Comparison of ENCODE assay signal across 1 cellular context in genomic region chr9:94031946-94032345, GRCh38.
TF ChIP-seq lines count a peak whose summit lies in the region.

No MANE protein-coding gene starts in this region.

TF ChIP-seq in IMR-90, 13 proteins besides CTCF, POLR2A, EP300 and RAD21 (continued from another document):
- TF ChIP-seq RCOR1 (IDR thresholded peaks at IDR 0.05; ENCODE audit: insufficient replicate concordance, low read length) (no peak), BHLHE40 (IDR thresholded peaks at IDR 0.05; ENCODE audit: low read depth, low read length) (no peak), MXI1 (IDR thresholded peaks at IDR 0.05; ENCODE audit: borderline replicate concordance, low read depth, low read length) (no peak), MAFK (IDR thresholded peaks at IDR 0.05; ENCODE audit: low read depth, low read length) (no peak), CEBPB (IDR thresholded peaks at IDR 0.05; ENCODE audit: low read depth, low read length) (no peak), SMC3 (IDR thresholded peaks at IDR 0.05; ENCODE audit: low read depth, low read length) (no peak), MAZ (IDR thresholded peaks at IDR 0.05; ENCODE audit: borderline replicate concordance, low read depth, low read length) (no peak), RFX5 (IDR thresholded peaks at IDR 0.05; ENCODE audit: low read depth, low read length) (no peak)
- TF ChIP-seq, protein P1, sequence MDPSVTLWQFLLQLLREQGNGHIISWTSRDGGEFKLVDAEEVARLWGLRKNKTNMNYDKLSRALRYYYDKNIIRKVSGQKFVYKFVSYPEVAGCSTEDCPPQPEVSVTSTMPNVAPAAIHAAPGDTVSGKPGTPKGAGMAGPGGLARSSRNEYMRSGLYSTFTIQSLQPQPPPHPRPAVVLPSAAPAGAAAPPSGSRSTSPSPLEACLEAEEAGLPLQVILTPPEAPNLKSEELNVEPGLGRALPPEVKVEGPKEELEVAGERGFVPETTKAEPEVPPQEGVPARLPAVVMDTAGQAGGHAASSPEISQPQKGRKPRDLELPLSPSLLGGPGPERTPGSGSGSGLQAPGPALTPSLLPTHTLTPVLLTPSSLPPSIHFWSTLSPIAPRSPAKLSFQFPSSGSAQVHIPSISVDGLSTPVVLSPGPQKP (IDR thresholded peaks at IDR 0.05; ENCODE audit: borderline replicate concordance, low read depth, low read length) = no peak
